15 cellular contexts compared by ENCODE assay signal in genomic region chr5:167919268-167919560, GRCh38.
DNase-seq lines count a peak whose midpoint lies in the region; ATAC-seq and TF ChIP-seq lines count a peak whose summit lies in the region.
"Had no signal": no experiment of that assay in that cellular context is flagged by ENCODE, and none has a peak within 500 bp of the region (broad histone marks: within the 10 kb centered on the region; RNA-seq: fewer than 3 reads in every experiment).

No MANE protein-coding gene starts in this region.

- H3K27ac Mint-ChIP-seq in GM23338: no peak overlapping the region
- peak overlapping the region; percentile 94 for H3K27ac Mint-ChIP-seq in nephron progenitor cell
- no peak overlapping the region for H3K27ac Mint-ChIP-seq in type B pancreatic cell
- H3K27ac Mint-ChIP-seq: CD8-positive, alpha-beta T cell had no signal

- no peaks in the 10 kb centered on the region for H3K79me2 ChIP-seq in GM23338 (replicated peaks; ENCODE audit: insufficient read depth)

- no peak overlapping the region for H2AFZ ChIP-seq in GM23338

- DNase-seq in GM23338 (ENCODE audit: low spot score): peak; percentile 20
- DNase-seq in SK-N-MC (ENCODE audit: low read depth, low spot score): no peak
- no peak for DNase-seq in nephron progenitor cell
- DNase-seq in type B pancreatic cell (ENCODE audit: extremely low spot score, unreplicated experiment): no peak
- no peak for DNase-seq in colonic mucosa
- DNase-seq in foreskin melanocyte: no peak
- DNase-seq: CD8-positive, alpha-beta T cell; COR-L47; DMS153; DMS79 treated with DMSO at 0.1 percent for 48 hours; EL had no signal

- no peak overlapping the region for H3K4me3 Mint-ChIP-seq in GM23338
- peak overlapping the region; percentile 35 for H3K4me3 Mint-ChIP-seq in nephron progenitor cell
- H3K4me3 Mint-ChIP-seq in type B pancreatic cell: peak overlapping the region; percentile 26
- H3K4me3 Mint-ChIP-seq: CD14-positive monocyte; CD8-positive, alpha-beta T cell had no signal

- H4K20me1 ChIP-seq in GM23338 (replicated peaks; ENCODE audit: insufficient read depth): no peaks in the 10 kb centered on the region

- H3K9me3 Mint-ChIP-seq in GM23338 (peaks cover 6% of the 10 kb centered on the region; the same call in 1 of the 3 replicates), nephron progenitor cell (peaks cover 10% of the 10 kb centered on the region), type B pancreatic cell (peaks cover 22% of the 10 kb centered on the region)
- H3K9me3 Mint-ChIP-seq: CD8-positive, alpha-beta T cell had no signal

- no peak for ATAC-seq in GM23338
- ATAC-seq: A549; CD8-positive, alpha-beta T cell; HCT116; HepG2 had no signal

- H3K9ac ChIP-seq in SK-N-MC (ENCODE audit: insufficient read length): peak overlapping the region; percentile 8
- H3K9ac ChIP-seq in colonic mucosa (ENCODE audit: low read depth in 2 of 2, low read length in 2 of 2): no peak overlapping the region

- H3K9me3 ChIP-seq in SK-N-MC (ENCODE audit: low read depth, low read length): no peaks in the 10 kb centered on the region
- no peaks in the 10 kb centered on the region for H3K9me3 ChIP-seq in colonic mucosa
- H3K9me3 ChIP-seq: A549 had no signal

- H3K9me2 ChIP-seq in GM23338 (ENCODE audit: insufficient read depth): 0 out of 2 replicates have a peak, but pooled peaks cover 5% of the 10 kb centered on the region

- H3K36me3 Mint-ChIP-seq in GM23338 (ENCODE audit: low read depth) (peaks cover 6% of the 10 kb centered on the region; the same call in 2 of the 3 replicates), nephron progenitor cell (ENCODE audit: low read depth) (peaks cover 12% of the 10 kb centered on the region), type B pancreatic cell (peaks cover 9% of the 10 kb centered on the region)
- H3K36me3 Mint-ChIP-seq: CD14-positive monocyte; CD8-positive, alpha-beta T cell had no signal

- H3K27ac ChIP-seq in GM23338 (ENCODE audit: low read depth) (no peak overlapping the region), SK-N-MC (peak overlapping the region; percentile 33; the same call in 1 of the 2 replicates), colonic mucosa (no peak overlapping the region)
- H3K27ac ChIP-seq: A549 had no signal

- no peak overlapping the region for H3K4me3 ChIP-seq in GM23338
- peak overlapping the region; percentile 61 for H3K4me3 ChIP-seq in SK-N-MC
- no peak overlapping the region for H3K4me3 ChIP-seq in colonic mucosa
- H3K4me3 ChIP-seq: A549 had no signal

- H3K27me3 ChIP-seq in GM23338 (ENCODE audit: insufficient read depth): no peaks in the 10 kb centered on the region
- H3K27me3 ChIP-seq in colonic mucosa: no peaks in the 10 kb centered on the region

- no peaks in the 10 kb centered on the region for H3K36me3 ChIP-seq in GM23338 (ENCODE audit: insufficient read depth)
- peaks cover 2% of the 10 kb centered on the region; the same call in 1 of the 2 replicates for H3K36me3 ChIP-seq in SK-N-MC (ENCODE audit: insufficient read depth, low read length)
- no peaks in the 10 kb centered on the region for H3K36me3 ChIP-seq in colonic mucosa

- TF ChIP-seq CTCF in GM23338 (conservative IDR thresholded peaks at IDR 0.05; ENCODE audit: low read depth in 2 of 2) (no peak), nephron progenitor cell (IDR thresholded peaks at IDR 0.05) (no peak), type B pancreatic cell (conservative IDR thresholded peaks at IDR 0.05) (no peak), colonic mucosa (IDR thresholded peaks at IDR 0.05) (no peak)

- H3K4me1 ChIP-seq in GM23338 (ENCODE audit: insufficient read depth) (peaks cover 16% of the 10 kb centered on the region; the same call in 1 of the 2 replicates), colonic mucosa (no peaks in the 10 kb centered on the region)
- H3K4me1 ChIP-seq: A549 had no signal

- H3K27me3 Mint-ChIP-seq in GM23338 (ENCODE audit: insufficient read depth, low read depth, poor library complexity) (peaks cover 3% of the 10 kb centered on the region), nephron progenitor cell (ENCODE audit: low read depth, poor library complexity) (peaks cover 5% of the 10 kb centered on the region), type B pancreatic cell (peaks cover 16% of the 10 kb centered on the region)

- H3K4me1 Mint-ChIP-seq in GM23338 (peaks cover 22% of the 10 kb centered on the region; the same call in 2 of the 3 replicates), nephron progenitor cell (peaks cover 71% of the 10 kb centered on the region), type B pancreatic cell (ENCODE audit: unreplicated experiment) (peaks cover 40% of the 10 kb centered on the region)

- intact Hi-C loops in colonic mucosa (cut with DNase I): no loop called here

- H3F3A ChIP-seq in GM23338 (replicated peaks; ENCODE audit: low read depth): no peaks in the 10 kb centered on the region

- H3K4me2 ChIP-seq in GM23338: no peak overlapping the region
- H3K4me2 ChIP-seq: A549 had no signal

TF ChIP-seq in GM23338, 12 proteins besides CTCF, POLR2A, EP300 and RAD21 (continues in another document):
- TF ChIP-seq ZNF114 (CRISPR knock-in tag; IDR thresholded peaks at IDR 0.05): no peak
- TF ChIP-seq JUNB (IDR thresholded peaks at IDR 0.05; ENCODE audit: unreplicated experiment): no peak
- no peak for TF ChIP-seq NANOG (IDR thresholded peaks at IDR 0.05; ENCODE audit: borderline replicate concordance)
- TF ChIP-seq REST (IDR thresholded peaks at IDR 0.05; ENCODE audit: unreplicated experiment): no peak
- TF ChIP-seq POLR2AphosphoS5 (IDR thresholded peaks at IDR 0.05; ENCODE audit: low read depth): no peak
- no peak for TF ChIP-seq EZH2phosphoT487 (IDR thresholded peaks at IDR 0.05; ENCODE audit: unreplicated experiment)
